Comparison of ENCODE assay signal across 13 cellular contexts in genomic region chr9:86342269-86342668, GRCh38. TPM values are rescaled to one million over a fixed set of nuclear protein-coding genes. Genes with fewer than 3 reads are reported as not detected.
DNase-seq lines count a peak whose midpoint lies in the region; ATAC-seq lines count a peak whose summit lies in the region.
"Had no signal": no experiment of that assay in that cellular context is flagged by ENCODE, and none has a peak within 500 bp of the region (broad histone marks: within the 10 kb centered on the region; RNA-seq: fewer than 3 reads in every experiment).

No MANE protein-coding gene starts in this region.

- no peaks in the 10 kb centered on the region for H4K20me1 ChIP-seq in Karpas-422 (ENCODE audit: insufficient read depth, low read depth, low read length)

- no peaks in the 10 kb centered on the region for H3K9me2 ChIP-seq in Karpas-422 (replicated peaks; ENCODE audit: insufficient read depth, low read length)

- H2AFZ ChIP-seq in ACC112 (ENCODE audit: low read length, unreplicated experiment) (no peak overlapping the region), Karpas-422 (ENCODE audit: low read length) (no peak overlapping the region)
- H2AFZ ChIP-seq: GM23338 had no signal

- no peaks in the 10 kb centered on the region for H3K9me3 ChIP-seq in CD4-positive, alpha-beta memory T cell (ENCODE audit: control insufficient read depth in 1 of 2, low read length in 2 of 2)
- H3K9me3 ChIP-seq in Karpas-422 (ENCODE audit: low read length): no peaks in the 10 kb centered on the region
- H3K9me3 ChIP-seq: A549 had no signal

- CTCF ChIA-PET in CD4-positive, alpha-beta memory T cell (lab: Charles Lee; ENCODE audit: partially characterized antibody): interaction anchor here (1.1 kb wide), 1 partner anchor 72 kb away, joined by 3 read pairs; no protein-coding TSS in a partner anchor

- H3K4me1 Mint-ChIP-seq in CD4-positive, alpha-beta memory T cell: peaks cover 30 to 68% (median 50%) of the 10 kb centered on the region in 4 donors
- peaks cover 16 to 70% (median 50%) of the 10 kb centered on the region in 4 donors for H3K4me1 Mint-ChIP-seq in naive thymus-derived CD8-positive, alpha-beta T cell

- H3K79me2 ChIP-seq in ACC112 (ENCODE audit: control insufficient read depth, insufficient read depth, low read length, unreplicated experiment) (peaks cover 17% of the 10 kb centered on the region), Karpas-422 (ENCODE audit: low read length) (peaks cover 63% of the 10 kb centered on the region)

- H3K27me3 Mint-ChIP-seq in CD4-positive, alpha-beta memory T cell: no peaks in the 10 kb centered on the region
- H3K27me3 Mint-ChIP-seq in naive thymus-derived CD8-positive, alpha-beta T cell: no peaks in the 10 kb centered on the region

- peaks cover 43 to 76% of the 10 kb centered on the region in 2 donors for H3K36me3 Mint-ChIP-seq in CD4-positive, alpha-beta memory T cell
- H3K36me3 Mint-ChIP-seq in naive thymus-derived CD8-positive, alpha-beta T cell: peaks cover 0 to 76% (median 19%) of the 10 kb centered on the region in 3 donors

- no peak overlapping the region for H3K9ac ChIP-seq in Karpas-422 (ENCODE audit: low read length)

- no peaks in the 10 kb centered on the region for H3K27me3 ChIP-seq in ACC112 (ENCODE audit: insufficient read depth, low read length)
- H3K27me3 ChIP-seq in CD4-positive, alpha-beta memory T cell (ENCODE audit: insufficient read depth, low read length): no peaks in the 10 kb centered on the region
- H3K27me3 ChIP-seq in Karpas-422 (ENCODE audit: low read length): no peaks in the 10 kb centered on the region

- no peak overlapping the region for H3K4me2 ChIP-seq in Karpas-422 (ENCODE audit: low read depth, low read length, poor library complexity, severe bottlenecking)
- H3K4me2 ChIP-seq: GM23338 had no signal

- no peak overlapping the region for H3K4me3 Mint-ChIP-seq in CD4-positive, alpha-beta memory T cell
- H3K4me3 Mint-ChIP-seq in naive thymus-derived CD8-positive, alpha-beta T cell: no peak overlapping the region
- H3K4me3 Mint-ChIP-seq: CD14-positive monocyte, GM23338, H9 had no signal

- H3K4me1 ChIP-seq in ACC112 (ENCODE audit: control insufficient read depth, insufficient read depth, low read length, unreplicated experiment) (peaks cover 42% of the 10 kb centered on the region), Karpas-422 (ENCODE audit: low read length) (peaks cover 73% of the 10 kb centered on the region)
- peaks cover 48% of the 10 kb centered on the region for H3K4me1 ChIP-seq in CD4-positive, alpha-beta memory T cell (ENCODE audit: insufficient read depth, low read length)

- no peak for ATAC-seq in naive thymus-derived CD8-positive, alpha-beta T cell
- ATAC-seq in GM21526 (IDR thresholded peaks at IDR 0.05; ENCODE audit: low FRiP score, unreplicated experiment): no peak
- ATAC-seq: GM23338 had no signal

- peak overlapping the region; percentile 12 to 90 (median 73) for H3K27ac Mint-ChIP-seq in CD4-positive, alpha-beta memory T cell
- peak overlapping the region in 6 of 10 donors; percentile 8 to 69 (median 44) for H3K27ac Mint-ChIP-seq in naive thymus-derived CD8-positive, alpha-beta T cell

- H3K36me3 ChIP-seq in ACC112 (ENCODE audit: insufficient read depth, low read length): peaks cover 67% of the 10 kb centered on the region
- peaks cover 31% of the 10 kb centered on the region for H3K36me3 ChIP-seq in CD4-positive, alpha-beta memory T cell (ENCODE audit: insufficient read depth, low read length)
- H3K36me3 ChIP-seq in Karpas-422 (ENCODE audit: insufficient read depth, low read length): peaks cover 77% of the 10 kb centered on the region

- peaks cover 0 to 2% (median 0%) of the 10 kb centered on the region in 8 donors for H3K9me3 Mint-ChIP-seq in CD4-positive, alpha-beta memory T cell
- no peaks in the 10 kb centered on the region for H3K9me3 Mint-ChIP-seq in naive thymus-derived CD8-positive, alpha-beta T cell
- H3K9me3 Mint-ChIP-seq: CD14-positive monocyte, GM23338, H9 had no signal

- DNase-seq in CD4-positive, alpha-beta memory T cell: no peak
- DNase-seq in Karpas-422 (no peak), SHP77 (lab: John Stamatoyannopoulos, UW) (no peak), NCI-H82 (lab: John Stamatoyannopoulos, UW) (no peak)
- no peak for DNase-seq in naive thymus-derived CD8-positive, alpha-beta T cell
- DNase-seq: Calu3, DMS 273 treated with DMSO at 0.1 percent for 48 hours, H9 had no signal

- intact Hi-C loops in CD4-positive, alpha-beta memory T cell (cut with micrococcal nuclease): no loop called here

- H3K4me3 ChIP-seq in ACC112 (ENCODE audit: low read depth, low read length) (no peak overlapping the region), Karpas-422 (ENCODE audit: low read length) (no peak overlapping the region)
- no peak overlapping the region for H3K4me3 ChIP-seq in CD4-positive, alpha-beta memory T cell (ENCODE audit: low read length in 2 of 2)
- H3K4me3 ChIP-seq: A549, GM23338 had no signal

- H3K27ac ChIP-seq in ACC112 (ENCODE audit: low read depth, low read length): peak overlapping the region; percentile 55; the same call in 1 of the 2 replicates
- no peak overlapping the region for H3K27ac ChIP-seq in CD4-positive, alpha-beta memory T cell (ENCODE audit: low read depth, low read length)
- peak overlapping the region; percentile 41; the same call in 1 of the 2 replicates for H3K27ac ChIP-seq in Karpas-422 (ENCODE audit: low read length)

- POLR2A ChIA-PET in CD4-positive, alpha-beta memory T cell (lab: Charles Lee; ENCODE audit: partially characterized antibody): interaction anchor here (1.0 to 2.1 kb wide), 2 partner anchors 10 to 11 kb away, joined by 4 to 6 read pairs; partner anchors contain the start of gene TUT7
- POLR2A ChIA-PET in naive thymus-derived CD8-positive, alpha-beta T cell (lab: Charles Lee): no interaction called here

RNA-seq across cellular contexts. Expression of gene TUT7, which starts 11.9 kb away (rescaled TPM):
- 10 to 100 TPM; 60.2 to 64.1 TPM for total RNA-seq in CD4-positive, alpha-beta memory T cell
- 10 to 100 TPM in 1 of 2 donors, 1 to 10 TPM in 1; 9.5 to 30.4 TPM for polyA plus RNA-seq in CD4-positive, alpha-beta memory T cell
- total RNA-seq in Karpas-422 (2014; rRNA removed; shearing (Covaris generic); ENCODE audit: low replicate concordance): 45.0 and 51.2 TPM in 2 replicates
- 10 to 100 TPM; 48.8 to 50.5 TPM for total RNA-seq in naive thymus-derived CD8-positive, alpha-beta T cell
- 10 to 100 TPM in 2 of 3 donors, 1 to 10 TPM in 1; 9.6 to 16.9 (median 14.3) TPM for polyA plus RNA-seq in naive thymus-derived CD8-positive, alpha-beta T cell

RNA-seq across cellular contexts. Expression of gene ISCA1, which starts 59.9 kb away (rescaled TPM):
- 10 to 100 TPM; 34.6 to 37.2 TPM for total RNA-seq in CD4-positive, alpha-beta memory T cell
- 10 to 100 TPM; 52.1 to 83.6 TPM for polyA plus RNA-seq in CD4-positive, alpha-beta memory T cell
- total RNA-seq in Karpas-422 (2014; rRNA removed; shearing (Covaris generic); ENCODE audit: low replicate concordance): 23.8 and 51.4 TPM in 2 replicates
- 10 to 100 TPM; 39.1 to 42.2 TPM for total RNA-seq in naive thymus-derived CD8-positive, alpha-beta T cell
- 10 to 100 TPM; 36.7 to 57.7 (median 41.4) TPM for polyA plus RNA-seq in naive thymus-derived CD8-positive, alpha-beta T cell
